In genomic region chr20:61436674-61437279, GRCh38 we compare ENCODE assay signal across 11 cellular contexts.
DNase-seq lines count a peak whose midpoint lies in the region; ATAC-seq lines count a peak whose summit lies in the region.
"Had no signal": no experiment of that assay in that cellular context is flagged by ENCODE, and none has a peak within 500 bp of the region (broad histone marks: within the 10 kb centered on the region; RNA-seq: fewer than 3 reads in every experiment).

No MANE protein-coding gene starts in this region.

- ATAC-seq in left lobe of liver: no peak

- peak overlapping the region; percentile 81 for H3K27ac ChIP-seq in cingulate gyrus (ENCODE audit: low read depth, low read length)
- H3K27ac ChIP-seq: adrenal gland had no signal

- DNase-seq in ACHN (peak; percentile 8), HS-5 (ENCODE audit: low read depth) (peak; percentile 83), left kidney (ENCODE audit: low read depth, low spot score) (peak; percentile 60), RPMI8226 (no peak), cerebellum (ENCODE audit: low spot score) (no peak), RKO (ENCODE audit: low spot score) (no peak), left lobe of liver (ENCODE audit: low spot score) (no peak)
- DNase-seq: CD4-positive, CD25-positive, alpha-beta regulatory T cell; NCI-H345 had no signal

- in situ Hi-C loops in ACHN (cut with HindIII; ENCODE audit: low pct_ligation_motif_present, low pct_unique_long_range_greater_than_20kb, low sequenced_read_pairs): no loop called here

Comparison
In these comparisons a context has a peak if more than half of its experiments do, and no peak if none do; other contexts are left out.
1. DNase-seq: peak in ACHN (single experiment), HS-5 (single experiment) and left kidney (single experiment); none in RPMI8226 (single experiment), cerebellum (single experiment), RKO (single experiment) and left lobe of liver (single experiment).